In the genomic region with DNA sequence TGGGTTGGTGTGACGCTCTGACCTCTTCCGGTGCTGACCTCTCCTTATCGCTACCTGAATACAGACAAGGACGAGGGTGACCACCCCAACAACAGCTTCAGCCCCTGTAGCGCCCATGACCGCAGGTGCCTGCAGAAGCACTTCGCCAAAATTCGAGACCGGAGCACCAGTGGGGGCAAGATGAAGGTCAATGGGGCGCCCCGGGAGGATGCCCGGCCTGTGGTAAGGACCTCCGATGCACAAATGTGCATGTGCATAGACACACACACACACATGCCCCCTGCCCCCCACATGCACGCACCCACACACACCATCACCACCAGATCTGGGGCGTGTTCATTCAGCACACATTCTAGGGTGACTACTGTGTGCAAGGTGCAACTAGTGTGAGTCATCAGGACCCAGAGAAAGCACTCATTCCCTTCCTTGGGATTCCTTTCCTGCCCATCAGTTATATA, we compare ENCODE assay signal across 16 cellular contexts. TPM values are rescaled to one million over a fixed set of nuclear protein-coding genes. Genes with fewer than 3 reads are reported as not detected.
DNase-seq lines count a peak whose midpoint lies in the region; ATAC-seq, FAIRE-seq and TF ChIP-seq lines count a peak whose summit lies in the region.
"Had no signal": no experiment of that assay in that cellular context is flagged by ENCODE, and none has a peak within 500 bp of the region (broad histone marks: within the 10 kb centered on the region; RNA-seq: fewer than 3 reads in every experiment).

No MANE protein-coding gene starts in this region.

- TF ChIP-seq CTCF in A549 (IDR thresholded peaks at IDR 0.05) (no peak), prostate gland (IDR thresholded peaks at IDR 0.05) (no peak)

- H3K36me3 ChIP-seq in prostate gland, result peaks cover 0 to 4% of the 10 kb centered on the region in 2 donors
- peaks cover 4% of the 10 kb centered on the region for H3K36me3 ChIP-seq in CD4-positive, alpha-beta memory T cell (ENCODE audit: insufficient read depth, low read length)
- H3K36me3 ChIP-seq: neutrophil had no signal

- H3K4me1 Mint-ChIP-seq in CD4-positive, alpha-beta memory T cell, result peaks cover 5 to 14% (median 8%) of the 10 kb centered on the region in 4 donors

- no peak overlapping the region for H3K27ac Mint-ChIP-seq in CD4-positive, alpha-beta memory T cell
- H3K27ac Mint-ChIP-seq: activated CD8-positive, alpha-beta T cell treated with anti-CD3 and anti-CD28 coated beads for 36 hours; activated naive CD4-positive, alpha-beta T cell treated with anti-CD3 and anti-CD28 coated beads for 36 hours had no signal

- POLR2A ChIA-PET in A549 (lab: Yijun Ruan, JAX), result interaction anchor here (0.5 to 1.6 kb wide), 2 partner anchors 8 to 90 kb away, joined by 3 read pairs; no protein-coding TSS in a partner anchor
- POLR2A ChIA-PET in CD4-positive, alpha-beta memory T cell (lab: Charles Lee; ENCODE audit: partially characterized antibody), result no interaction called here

- 75% methylated on average over 15 of the region's 15 CpGs for whole genome bisulfite sequencing in A549 (ENCODE audit: missing lambda C conversion rate)
- 81% methylated on average over 15 of the region's 15 CpGs for WGBS in prostate gland

- peak overlapping the region; percentile 91 for H3K4me2 ChIP-seq in A549

- peak in 1 of 2 experiments; percentile 57 for DNase-seq in A549 (ENCODE audit: low read depth in 1 of 2, low spot score in 1 of 2)
- DNase-seq in RPMI7951 (ENCODE audit: low read depth), result peak; percentile 15
- DNase-seq in fibroblast of gingiva (ENCODE audit: low read depth), result peak; percentile 50
- no peak for DNase-seq in prostate gland (ENCODE audit: low spot score)
- no peak for DNase-seq in activated gamma-delta T cell treated with Interleukin-2 at 50 U/mL for 16 hours
- DNase-seq in KBM-7, result no peak
- no peak for DNase-seq in midbrain (lab: John Stamatoyannopoulos, UW)
- DNase-seq in CD4-positive, alpha-beta memory T cell, result no peak
- DNase-seq: DMS79 treated with DMSO at 0.1 percent for 48 hours, left lung, MM.1S, NCI-H345 had no signal

- no peak overlapping the region for H3K4me3 Mint-ChIP-seq in CD4-positive, alpha-beta memory T cell
- H3K4me3 Mint-ChIP-seq: activated CD8-positive, alpha-beta T cell treated with anti-CD3 and anti-CD28 coated beads for 36 hours; activated naive CD4-positive, alpha-beta T cell treated with anti-CD3 and anti-CD28 coated beads for 36 hours had no signal

- no peak for TF ChIP-seq EP300 in A549 (IDR thresholded peaks at IDR 0.05)

- H3K4me3 ChIP-seq in A549, result no peak overlapping the region; the same call in 2 of the 3 replicates
- H3K4me3 ChIP-seq in prostate gland, result no peak overlapping the region
- H3K4me3 ChIP-seq in CD4-positive, alpha-beta memory T cell (ENCODE audit: low read length in 2 of 2), result no peak overlapping the region
- H3K4me3 ChIP-seq: GM12878, left lung had no signal

- H3K27me3 ChIP-seq in prostate gland (replicated peaks; ENCODE audit: insufficient read depth), result no peaks in the 10 kb centered on the region
- H3K27me3 ChIP-seq in CD4-positive, alpha-beta memory T cell (ENCODE audit: insufficient read depth, low read length), result no peaks in the 10 kb centered on the region
- H3K27me3 ChIP-seq: left lung had no signal

- TF ChIP-seq POLR2A in A549 (IDR thresholded peaks at IDR 0.05; ENCODE audit: low read length) (no peak), prostate gland (IDR thresholded peaks at IDR 0.05) (no peak)

- peaks cover 0 to 3% of the 10 kb centered on the region in 2 donors for H3K36me3 Mint-ChIP-seq in CD4-positive, alpha-beta memory T cell

- no peaks in the 10 kb centered on the region for H3K27me3 Mint-ChIP-seq in CD4-positive, alpha-beta memory T cell

- H3K9me3 Mint-ChIP-seq in CD4-positive, alpha-beta memory T cell, result no peaks in the 10 kb centered on the region
- H3K9me3 Mint-ChIP-seq: activated CD8-positive, alpha-beta T cell treated with anti-CD3 and anti-CD28 coated beads for 36 hours; activated naive CD4-positive, alpha-beta T cell treated with anti-CD3 and anti-CD28 coated beads for 36 hours had no signal

- FAIRE-seq in A549 (lab: Jason Lieb, UNC), result no peak
- FAIRE-seq: GM12878 had no signal

- TF ChIP-seq RAD21 in A549 (conservative IDR thresholded peaks at IDR 0.05 in 1 of 2, IDR thresholded peaks at IDR 0.05 in 1 of 2), result no peak

- H3K9me3 ChIP-seq in A549, result no peaks in the 10 kb centered on the region
- H3K9me3 ChIP-seq in prostate gland, result no peaks in the 10 kb centered on the region
- H3K9me3 ChIP-seq in CD4-positive, alpha-beta memory T cell (ENCODE audit: control insufficient read depth in 1 of 2, low read length in 2 of 2), result no peaks in the 10 kb centered on the region
- H3K9me3 ChIP-seq: left lung, neutrophil had no signal

- CTCF ChIA-PET in A549 (lab: Yijun Ruan, JAX), result interaction anchor here (1.0 to 37.5 kb wide), 7 partner anchors 7 to 107 kb away, joined by 3 to 822 read pairs (median 120); partner anchors contain the start of gene IGFBP4
- CTCF ChIA-PET in CD4-positive, alpha-beta memory T cell (lab: Charles Lee; ENCODE audit: partially characterized antibody), result interaction anchor here (2.4 to 7.0 kb wide), 2 partner anchors 10 to 107 kb away, joined by 11 to 32 read pairs; partner anchors contain the start of gene IGFBP4

- in situ Hi-C loops in KBM-7 (cut with MboI; ENCODE audit: low pct_unique_long_range_greater_than_20kb, low sequenced_read_pairs), result no loop called here

- peaks cover 98% of the 10 kb centered on the region for H3K4me1 ChIP-seq in A549
- H3K4me1 ChIP-seq in prostate gland (replicated peaks), result peaks cover 9% of the 10 kb centered on the region
- H3K4me1 ChIP-seq in CD4-positive, alpha-beta memory T cell (ENCODE audit: insufficient read depth, low read length), result peaks cover 14% of the 10 kb centered on the region

- H3K27ac ChIP-seq in A549, result peak overlapping the region; percentile 98
- H3K27ac ChIP-seq in prostate gland, result peak overlapping the region; percentile 22 to 48
- no peak overlapping the region for H3K27ac ChIP-seq in CD4-positive, alpha-beta memory T cell (ENCODE audit: low read depth, low read length)
- H3K27ac ChIP-seq: neutrophil had no signal

- intact Hi-C loops in prostate gland (cut with DNase I), result no loop called here
- intact Hi-C loops in CD4-positive, alpha-beta memory T cell (cut with micrococcal nuclease), result no loop called here

- peak in 1 of 2 experiments; percentile 3; a peak in 3 of 6 replicates for ATAC-seq in A549
- ATAC-seq: GM12878 had no signal

TF ChIP-seq in A549, 52 proteins besides CTCF, POLR2A, EP300 and RAD21:
- TF ChIP-seq FOSL2 (IDR thresholded peaks at IDR 0.05), result 0 out of 2 replicates have a peak, but pooled peaks have one; percentile 27
- peak; percentile 66 for TF ChIP-seq FOSL2 (CRISPR knock-in tag; IDR thresholded peaks at IDR 0.05)
- 0 out of 2 replicates have a peak, but pooled peaks have one; percentile 32 for TF ChIP-seq POLR2AphosphoS2 (conservative IDR thresholded peaks at IDR 0.05; ENCODE audit: low read length)
- no peak for TF ChIP-seq RNF2 (IDR thresholded peaks at IDR 0.05; ENCODE audit: borderline replicate concordance, low read depth)

RNA-seq across cellular contexts. Expression of gene IGFBP4, which starts 9.7 kb away (rescaled TPM):
- polyA plus RNA-seq in A549 (2011; rRNA removed), result 1,080 and 1,577 TPM in 2 replicates
- polyA plus RNA-seq in A549 (2012; cell fraction: cytosol; rRNA removed), result 1,069 and 1,422 TPM in 2 replicates
- 982 and 1,044 TPM in 2 replicates for polyA plus RNA-seq in A549 (2012; cell fraction: nucleus; rRNA removed)
- polyA plus RNA-seq in A549 (2017; fragmentation: RNase III; extraction: RNeasy Plus Mini Kit Qiagen cat#74134 plus additional on column Dnase treatment), result 1,501 to 1,941 TPM (median 1,829 TPM) in 3 replicates
- 1,444 and 1,452 TPM in 2 replicates for polyA minus RNA-seq in A549 (2011; rRNA and poly(A)+ RNA removed)
- 2.3 and 2.8 TPM in 2 replicates for total RNA-seq in RPMI7951 (2014; rRNA removed; shearing (Covaris generic))
- total RNA-seq in prostate gland, result 100 to 1,000 TPM; 132 to 154 TPM
- total RNA-seq in CD4-positive, alpha-beta memory T cell, result 1 to 10 TPM; 5.3 to 5.8 TPM
- polyA plus RNA-seq in CD4-positive, alpha-beta memory T cell, result 1 to 10 TPM; 3.3 to 6.1 TPM

RNA-seq across cellular contexts. Expression of gene TOP2A, which starts 35.3 kb away (rescaled TPM):
- polyA plus RNA-seq in A549 (2011; rRNA removed), result 273 and 416 TPM in 2 replicates
- 78.4 and 82.0 TPM in 2 replicates for polyA plus RNA-seq in A549 (2012; cell fraction: cytosol; rRNA removed)
- 75.2 and 121 TPM in 2 replicates for polyA plus RNA-seq in A549 (2012; cell fraction: nucleus; rRNA removed)
- polyA plus RNA-seq in A549 (2017; fragmentation: RNase III; extraction: RNeasy Plus Mini Kit Qiagen cat#74134 plus additional on column Dnase treatment), result 210 to 241 TPM (median 226 TPM) in 3 replicates
- 83.1 and 83.3 TPM in 2 replicates for polyA minus RNA-seq in A549 (2011; rRNA and poly(A)+ RNA removed)
- 303 and 315 TPM in 2 replicates for total RNA-seq in RPMI7951 (2014; rRNA removed; shearing (Covaris generic))
- 10 to 100 TPM in 1 of 2 donors, 1 to 10 TPM in 1; 3.1 to 15.9 TPM for total RNA-seq in prostate gland
- 1 to 10 TPM in 1 of 2 experiments, under 1 TPM in 1; 0.47 to 1.1 TPM for total RNA-seq in CD4-positive, alpha-beta memory T cell
- polyA plus RNA-seq in CD4-positive, alpha-beta memory T cell, result under 1 TPM; 0.10 to 0.14 TPM

RNA-seq across cellular contexts. Expression of gene TNS4, which starts 48.5 kb away (rescaled TPM):
- 24.2 and 45.9 TPM in 2 replicates for polyA plus RNA-seq in A549 (2011; rRNA removed)
- polyA plus RNA-seq in A549 (2012; cell fraction: cytosol; rRNA removed), result 18.0 and 30.2 TPM in 2 replicates
- polyA plus RNA-seq in A549 (2012; cell fraction: nucleus; rRNA removed), result 83.8 and 125 TPM in 2 replicates
- polyA plus RNA-seq in A549 (2017; fragmentation: RNase III; extraction: RNeasy Plus Mini Kit Qiagen cat#74134 plus additional on column Dnase treatment), result 61.6 to 75.9 TPM (median 73.5 TPM) in 3 replicates
- 62.8 and 79.7 TPM in 2 replicates for polyA minus RNA-seq in A549 (2011; rRNA and poly(A)+ RNA removed)
- not detected in 2 replicates for total RNA-seq in RPMI7951 (2014; rRNA removed; shearing (Covaris generic))
- 10 to 100 TPM; 51.3 to 56.1 TPM for total RNA-seq in prostate gland
- total RNA-seq in CD4-positive, alpha-beta memory T cell, result 1 to 10 TPM in 1 of 2 experiments, under 1 TPM in 1; 0.25 to 1.8 TPM
- under 1 TPM; 0.18 to 0.33 TPM for polyA plus RNA-seq in CD4-positive, alpha-beta memory T cell

Comparison
In these comparisons a context has a peak if more than half of its experiments do, and no peak if none do; other contexts are left out.
1. DNase-seq: peak in RPMI7951 (single experiment) and fibroblast of gingiva (single experiment); none in prostate gland (single experiment), activated gamma-delta T cell treated with Interleukin-2 at 50 U/mL for 16 hours (single experiment), KBM-7 (single experiment), midbrain (single experiment) and CD4-positive, alpha-beta memory T cell (0 of 5).
2. RNA of gene IGFBP4, which starts 9.7 kb away (total RNA-seq): 132 to 154 TPM in prostate gland; 5.3 to 5.8 TPM in CD4-positive, alpha-beta memory T cell and 2.3 to 2.8 TPM in RPMI7951; every median in the first group is over 10 times any median in the second.
3. RNA of gene TOP2A, which starts 35.3 kb away (total RNA-seq): 303 to 315 TPM in RPMI7951; 3.1 to 15.9 TPM in prostate gland and 0.47 to 1.1 TPM in CD4-positive, alpha-beta memory T cell; every median in the first group is over 10 times any median in the second.
4. RNA of gene TNS4, which starts 48.5 kb away (total RNA-seq): 51.3 to 56.1 TPM in prostate gland; 0.25 to 1.8 TPM in CD4-positive, alpha-beta memory T cell and not detected in RPMI7951; every median in the first group is over 10 times any median in the second.